In the genomic region with DNA sequence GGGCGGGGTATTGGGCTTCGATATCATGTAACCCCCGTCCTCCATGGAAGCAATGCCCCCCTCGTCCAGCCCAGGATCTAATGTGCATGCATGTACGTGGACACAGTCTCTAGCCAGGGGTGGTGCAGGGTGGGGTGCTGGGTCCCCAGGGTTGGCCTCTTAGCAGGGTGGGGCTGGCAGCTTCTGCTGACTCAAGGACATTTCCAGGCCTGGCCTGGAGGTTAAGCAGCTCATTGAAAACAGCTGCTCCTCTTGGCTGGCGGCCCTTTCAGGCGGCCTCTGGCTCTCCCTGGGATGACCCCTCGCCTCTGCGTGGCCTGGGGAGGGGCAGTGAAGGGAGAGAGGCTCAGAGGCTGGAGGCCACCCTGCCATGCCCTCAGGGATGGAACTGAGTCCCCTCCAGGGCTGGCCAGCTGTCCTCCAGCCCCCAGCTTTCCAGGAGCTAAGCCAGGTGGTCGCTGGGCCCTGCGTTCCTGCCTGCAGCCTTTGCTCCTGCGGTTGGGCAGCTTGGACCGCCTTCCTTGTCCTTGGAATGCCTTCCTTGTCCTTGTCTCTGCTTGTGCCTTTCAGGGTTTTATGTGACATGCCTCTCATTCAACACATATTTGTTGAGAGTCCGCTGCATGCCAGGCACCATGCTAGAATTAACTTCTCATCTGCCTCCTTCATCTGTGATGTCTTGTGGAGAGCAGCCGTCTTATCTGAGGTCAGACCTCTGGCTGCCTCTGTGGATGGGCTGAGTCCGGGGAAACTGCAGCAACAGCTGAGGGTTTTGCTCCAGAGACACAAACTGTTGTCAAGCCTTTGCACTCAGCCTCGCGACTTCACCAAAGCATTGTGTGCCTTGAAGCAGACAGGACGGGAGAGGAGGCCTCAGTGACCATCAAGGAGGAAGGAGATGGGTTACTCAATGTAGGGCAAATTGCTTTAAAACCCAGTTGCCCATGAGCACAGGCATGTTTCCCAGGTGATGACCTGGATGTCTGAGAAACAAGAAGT, we compare ENCODE assay signal across 8 cellular contexts. TPM values are rescaled to one million over a fixed set of nuclear protein-coding genes. Genes with fewer than 3 reads are reported as not detected.
DNase-seq lines count a peak whose midpoint lies in the region; ATAC-seq and TF ChIP-seq lines count a peak whose summit lies in the region.

No MANE protein-coding gene starts in this region.

- H3K14ac ChIP-seq in IMR-90 (replicated peaks; ENCODE audit: low read depth, low read length): peak overlapping the region; percentile 92

- H3K4me3 Mint-ChIP-seq in CD4-positive, CD25-positive, alpha-beta regulatory T cell: peak overlapping the region in 2 of 4 donors; percentile 74 to 84
- H3K4me3 Mint-ChIP-seq in nephron: peak overlapping the region; percentile 79 to 85 (median 80)

- TF ChIP-seq POLR2A in IMR-90 (IDR thresholded peaks at IDR 0.05; ENCODE audit: low read depth, low read length): no peak

- H4K20me1 ChIP-seq in IMR-90 (ENCODE audit: insufficient read depth, low read length): peaks cover 49% of the 10 kb centered on the region

- TF ChIP-seq CTCF in IMR-90 (conservative IDR thresholded peaks at IDR 0.05; ENCODE audit: low read depth, low read length) (no peak), nephron (IDR thresholded peaks at IDR 0.05; ENCODE audit: unreplicated experiment in 3 of 3) (no peak)

- peak overlapping the region; percentile 32 for H3K4me3 ChIP-seq in CD4-positive, CD25-positive, alpha-beta regulatory T cell (ENCODE audit: low read depth, low read length)
- no peak overlapping the region for H3K4me3 ChIP-seq in IMR-90 (ENCODE audit: insufficient read depth, low read depth, low read length)
- no peak overlapping the region for H3K4me3 ChIP-seq in ectodermal cell (ENCODE audit: insufficient read depth, low read depth, low read length)

- no peaks in the 10 kb centered on the region for H3K27me3 ChIP-seq in CD4-positive, CD25-positive, alpha-beta regulatory T cell (ENCODE audit: control insufficient read depth, insufficient read depth, low read length)
- H3K27me3 ChIP-seq in IMR-90 (ENCODE audit: control insufficient read depth, insufficient read depth, low read length) (no peaks in the 10 kb centered on the region), ectodermal cell (ENCODE audit: control insufficient read depth, insufficient read depth, low read length, poor library complexity, severe bottlenecking) (peaks cover 9% of the 10 kb centered on the region)

- no peak overlapping the region for H3K27ac ChIP-seq in CD4-positive, CD25-positive, alpha-beta regulatory T cell (ENCODE audit: insufficient read depth, low read length, poor library complexity, severe bottlenecking)
- peak overlapping the region; percentile 60 for H3K27ac ChIP-seq in IMR-90 (ENCODE audit: insufficient read depth, low read length)
- H3K27ac ChIP-seq in ectodermal cell (ENCODE audit: insufficient read depth, low read depth, low read length, poor library complexity, severe bottlenecking): peak overlapping the region; percentile 89

- no peaks in the 10 kb centered on the region for H3K36me3 ChIP-seq in CD4-positive, CD25-positive, alpha-beta regulatory T cell (ENCODE audit: control insufficient read depth, insufficient read depth, low read length)
- H3K36me3 ChIP-seq in IMR-90 (ENCODE audit: control insufficient read depth, insufficient read depth, low read length) (peaks cover 18% of the 10 kb centered on the region), ectodermal cell (ENCODE audit: control insufficient read depth, insufficient read depth, low read length) (no peaks in the 10 kb centered on the region)

- H2BK20ac ChIP-seq in IMR-90 (ENCODE audit: low read depth, low read length): peak overlapping the region; percentile 78

- in situ Hi-C loops in IMR-90 (cut with MboI; ENCODE audit: low sequenced_read_pairs): no loop called here

- BruUV-seq in IMR-90 (replicated peaks; lab: Mats Ljungman, UMichigan): no TSS peak

- H3K27me3 Mint-ChIP-seq in CD4-positive, CD25-positive, alpha-beta regulatory T cell: peaks cover 13% of the 10 kb centered on the region
- H3K27me3 Mint-ChIP-seq in nephron (ENCODE audit: low read depth): no peaks in the 10 kb centered on the region

- peak overlapping the region; percentile 85 for H3K4ac ChIP-seq in IMR-90 (ENCODE audit: low read depth, low read length)

- peaks cover 0 to 4% (median 0%) of the 10 kb centered on the region in 7 donors for H3K9me3 Mint-ChIP-seq in CD4-positive, CD25-positive, alpha-beta regulatory T cell
- no peaks in the 10 kb centered on the region for H3K9me3 Mint-ChIP-seq in nephron

- H2AK9ac ChIP-seq in IMR-90 (replicated peaks; ENCODE audit: low read depth, low read length, poor library complexity): peak overlapping the region; percentile 12

- WGBS in IMR-90 (ENCODE audit: extremely low coverage in 2 of 2, insufficient read length in 1 of 2), 2 experiments: 42% methylated on average over 10 of the region's 19 CpGs; no CpG with 5 or more reads in 1 of the 2 experiments
- WGBS in ectodermal cell, 2 experiments: 57 to 59% methylated on average over 19 of the region's 19 CpGs

- peak overlapping the region in 1 of 3 donors; percentile 59 for H3K27ac Mint-ChIP-seq in CD4-positive, CD25-positive, alpha-beta regulatory T cell
- peak overlapping the region; percentile 74 to 97 (median 90) for H3K27ac Mint-ChIP-seq in nephron

- H2BK5ac ChIP-seq in IMR-90 (ENCODE audit: low read depth, low read length, poor library complexity, severe bottlenecking): peak overlapping the region; percentile 37

- no peaks in the 10 kb centered on the region for H3K9me3 ChIP-seq in CD4-positive, CD25-positive, alpha-beta regulatory T cell (ENCODE audit: control insufficient read depth in 2 of 2, low read length in 2 of 2)
- H3K9me3 ChIP-seq in IMR-90 (ENCODE audit: control insufficient read depth, insufficient read depth, low read length) (no peaks in the 10 kb centered on the region), ectodermal cell (ENCODE audit: control insufficient read depth, low read length) (peaks cover 3% of the 10 kb centered on the region)

- DNase-seq in CD4-positive, CD25-positive, alpha-beta regulatory T cell: no peak
- DNase-seq in IMR-90 (peak; percentile 38), NCI-H2107 (lab: John Stamatoyannopoulos, UW) (no peak), NCI-H1105 (lab: John Stamatoyannopoulos, UW) (no peak), COLO829 (ENCODE audit: low spot score) (no peak), SW480 (ENCODE audit: low spot score) (no peak)

- peak overlapping the region; percentile 25 for H2AFZ ChIP-seq in IMR-90 (replicated peaks; ENCODE audit: low read length, poor library complexity)

- POLR2A ChIA-PET in IMR-90 (lab: Charles Lee; ENCODE audit: unreplicated experiment): no interaction called here

- peak overlapping the region; percentile 92 for H2AK5ac ChIP-seq in IMR-90 (ENCODE audit: low read depth, low read length)

- H3K9me1 ChIP-seq in IMR-90 (ENCODE audit: insufficient read depth, low read length): peaks cover 38% of the 10 kb centered on the region

- dilution Hi-C loops in IMR-90 (cut with HindIII; ENCODE audit: low sequenced_read_pairs, unreplicated experiment): no loop called here

- H3K18ac ChIP-seq in IMR-90 (ENCODE audit: low read depth, low read length): peak overlapping the region; percentile 7; the same call in 1 of the 2 replicates

- TF ChIP-seq RAD21 in IMR-90 (IDR thresholded peaks at IDR 0.05; ENCODE audit: low read length): no peak

- H2BK15ac ChIP-seq in IMR-90 (ENCODE audit: low read depth, low read length): peak overlapping the region; percentile 38; the same call in 1 of the 3 replicates

- ATAC-seq in CD4-positive, CD25-positive, alpha-beta regulatory T cell (ENCODE audit: low read depth in 2 of 2): no peak
- ATAC-seq in IMR-90 (ENCODE audit: low read depth): peak; percentile 49

- CTCF ChIA-PET in IMR-90 (lab: Yijun Ruan, JAX): interaction anchor here (0.5 kb wide), 1 partner anchor 88 kb away, joined by 3 read pairs; no protein-coding TSS in a partner anchor

- H4K8ac ChIP-seq in IMR-90 (ENCODE audit: low read depth in 2 of 2, low read length in 2 of 2): peak overlapping the region; percentile 41 to 53; a peak in 3 of 4 replicates

- peaks cover 0 to 24% (median 13%) of the 10 kb centered on the region in 4 donors for H3K4me1 Mint-ChIP-seq in CD4-positive, CD25-positive, alpha-beta regulatory T cell
- H3K4me1 Mint-ChIP-seq in nephron: peaks cover 61% of the 10 kb centered on the region

- H3K36me3 Mint-ChIP-seq in CD4-positive, CD25-positive, alpha-beta regulatory T cell: no peaks in the 10 kb centered on the region
- peaks cover 23% of the 10 kb centered on the region for H3K36me3 Mint-ChIP-seq in nephron (ENCODE audit: low read depth)

- 0 out of 2 replicates have a peak overlapping the region, but pooled peaks have one; percentile 24 for H3K56ac ChIP-seq in IMR-90 (ENCODE audit: extremely low read depth, insufficient read depth, low read length)

- H2BK120ac ChIP-seq in IMR-90 (ENCODE audit: low read depth, low read length): peak overlapping the region; percentile 80

- peak overlapping the region; percentile 78 for H3K23ac ChIP-seq in IMR-90 (ENCODE audit: low read depth, low read length)

- H3K9ac ChIP-seq in IMR-90 (ENCODE audit: low read depth, low read length): no peak overlapping the region

- no peak overlapping the region for H4K5ac ChIP-seq in IMR-90 (ENCODE audit: low read depth, low read length)

- peak overlapping the region; percentile 87 for H4K91ac ChIP-seq in IMR-90 (ENCODE audit: insufficient read depth, low read depth, low read length)

- peak overlapping the region; percentile 66; the same call in 1 of the 2 replicates for H3K4me2 ChIP-seq in IMR-90 (ENCODE audit: low read depth, low read length)

- intact Hi-C loops in IMR-90 (cut with micrococcal nuclease): loop anchor here (10.0 kb wide), 1 partner anchor 99 kb away; no protein-coding TSS in a partner anchor

- peaks cover 22% of the 10 kb centered on the region for H3K4me1 ChIP-seq in CD4-positive, CD25-positive, alpha-beta regulatory T cell (ENCODE audit: control insufficient read depth, insufficient read depth, low read length, poor library complexity, severe bottlenecking)
- H3K4me1 ChIP-seq in IMR-90 (ENCODE audit: control insufficient read depth, insufficient read depth, low read length) (peaks cover 23% of the 10 kb centered on the region), ectodermal cell (ENCODE audit: control insufficient read depth, insufficient read depth, low read length) (peaks cover 37% of the 10 kb centered on the region)

- peaks cover 32 to 96% of the 10 kb centered on the region in 2 experiments for H3K79me1 ChIP-seq in IMR-90 (ENCODE audit: low read depth in 1 of 2, low read length in 2 of 2)

TF ChIP-seq in IMR-90, 13 proteins besides CTCF, POLR2A, EP300 and RAD21 (continues in another document):
- peak; percentile 57; the same call in 1 of the 2 replicates for TF ChIP-seq MAFK (IDR thresholded peaks at IDR 0.05; ENCODE audit: low read depth, low read length)

RNA-seq across cellular contexts. Expression of a gene that starts 26.7 kb away (rescaled TPM):
- 10.2 TPM for total RNA-seq in CD4-positive, CD25-positive, alpha-beta regulatory T cell
- under 1 TPM; 0.25 to 0.36 (median 0.30) TPM for polyA plus RNA-seq in CD4-positive, CD25-positive, alpha-beta regulatory T cell
- 37.5 and 39.3 TPM in 2 replicates for total RNA-seq in IMR-90 (2012; rRNA removed)
- 137 and 152 TPM in 2 replicates for polyA plus RNA-seq in IMR-90 (2012; rRNA removed)
- 88.6 and 140 TPM in 2 replicates for polyA plus RNA-seq in IMR-90 (2012; cell fraction: cytosol; rRNA removed)
- 194 and 479 TPM in 2 replicates for polyA plus RNA-seq in IMR-90 (2012; cell fraction: nucleus; rRNA removed; ENCODE audit: low replicate concordance)
- polyA plus RNA-seq in ectodermal cell (2013, experiment 1 of 4): 39.0 TPM
- 45.0 TPM for polyA plus RNA-seq in ectodermal cell (2013, experiment 2 of 4)
- polyA plus RNA-seq in ectodermal cell (2013, experiment 3 of 4): 42.6 TPM
- polyA plus RNA-seq in ectodermal cell (2013, experiment 4 of 4): 46.3 TPM
